In the genomic region with DNA sequence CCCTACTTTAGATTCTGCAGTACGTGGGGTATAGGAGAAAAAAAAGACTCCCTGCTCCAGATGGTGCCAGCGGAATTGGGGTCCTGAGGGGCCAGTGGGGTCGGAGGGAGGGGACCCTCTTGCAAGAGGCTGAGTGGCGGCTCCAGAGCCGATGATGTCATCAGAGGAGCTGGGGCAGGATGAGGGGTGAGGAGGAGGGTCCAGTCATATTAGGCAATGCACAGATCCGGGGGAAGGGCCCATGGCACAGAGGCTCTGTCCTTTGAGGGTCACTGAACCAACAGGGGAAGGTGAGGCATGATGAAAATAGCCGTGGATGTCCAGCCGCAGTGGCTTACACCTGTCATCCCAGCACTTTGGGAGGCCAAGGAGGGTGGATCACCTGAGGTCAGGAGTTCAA, we compare ENCODE assay signal across 7 cellular contexts. TPM values are rescaled to one million over a fixed set of nuclear protein-coding genes. Genes with fewer than 3 reads are reported as not detected.
"Had no signal": no experiment of that assay in that cellular context is flagged by ENCODE, and none has a peak within 500 bp of the region (broad histone marks: within the 10 kb centered on the region; RNA-seq: fewer than 3 reads in every experiment).

No MANE protein-coding gene starts in this region.

RNA-seq across cellular contexts. Expression of gene CCDC201, which starts 19.4 kb away (rescaled TPM):
- total RNA-seq: GM23248, GM23338, H1, H7, H9, HFFc6 had no signal
- polyA plus RNA-seq: GM23248, GM23338, H1 had no signal

RNA-seq across cellular contexts. Expression of gene IGFBP1, which starts 34.8 kb away (rescaled TPM):
- total RNA-seq: GM23338, H1, H4, H7, H9, HFFc6 had no signal
- polyA plus RNA-seq: GM23338, H1 had no signal
